ENCODE assay signal across 1 cellular context in genomic region chr2:12715878-12716249, GRCh38.
A peak's percentile ranks its signal among the peaks of the same experiment; 100 is the strongest.
TF ChIP-seq lines count a peak whose summit lies in the region.

No MANE protein-coding gene starts in this region.

TF ChIP-seq in K562, 482 proteins besides CTCF, POLR2A, EP300 and RAD21 (continued from another document and continues in another):
- TF ChIP-seq, protein P1, sequence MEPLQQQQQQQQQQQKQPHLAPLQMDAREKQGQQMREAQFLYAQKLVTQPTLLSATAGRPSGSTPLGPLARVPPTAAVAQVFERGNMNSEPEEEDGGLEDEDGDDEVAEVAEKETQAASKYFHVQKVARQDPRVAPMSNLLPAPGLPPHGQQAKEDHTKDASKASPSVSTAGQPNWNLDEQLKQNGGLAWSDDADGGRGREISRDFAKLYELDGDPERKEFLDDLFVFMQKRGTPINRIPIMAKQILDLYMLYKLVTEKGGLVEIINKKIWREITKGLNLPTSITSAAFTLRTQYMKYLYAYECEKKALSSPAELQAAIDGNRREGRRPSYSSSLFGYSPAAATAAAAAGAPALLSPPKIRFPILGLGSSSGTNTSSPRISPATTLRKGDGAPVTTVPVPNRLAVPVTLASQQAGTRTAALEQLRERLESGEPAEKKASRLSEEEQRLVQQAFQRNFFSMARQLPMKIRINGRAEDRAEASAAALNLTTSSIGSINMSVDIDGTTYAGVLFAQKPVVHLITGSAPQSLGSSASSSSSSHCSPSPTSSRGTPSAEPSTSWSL (CRISPR knock-in tag; IDR thresholded peaks at IDR 0.05; ENCODE audit: borderline replicate concordance), result no peak
- TF ChIP-seq PCBP2 (IDR thresholded peaks at IDR 0.05; ENCODE audit: low read depth, low read length, poor library complexity, severe bottlenecking), result no peak
- TF ChIP-seq ZNF668 (CRISPR knock-in tag; IDR thresholded peaks at IDR 0.05), result no peak
- TF ChIP-seq, protein P2, sequence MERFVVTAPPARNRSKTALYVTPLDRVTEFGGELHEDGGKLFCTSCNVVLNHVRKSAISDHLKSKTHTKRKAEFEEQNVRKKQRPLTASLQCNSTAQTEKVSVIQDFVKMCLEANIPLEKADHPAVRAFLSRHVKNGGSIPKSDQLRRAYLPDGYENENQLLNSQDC (CRISPR knock-in tag; IDR thresholded peaks at IDR 0.05), result no peak
- no peak for TF ChIP-seq TCF15 (CRISPR knock-in tag; IDR thresholded peaks at IDR 0.05)
- no peak for TF ChIP-seq ZNF174 (CRISPR knock-in tag; IDR thresholded peaks at IDR 0.05)
- TF ChIP-seq BACH1 (tag; IDR thresholded peaks at IDR 0.05), result no peak
- no peak for TF ChIP-seq ZKSCAN3 (CRISPR knock-in tag; IDR thresholded peaks at IDR 0.05)
- TF ChIP-seq TEAD4 (IDR thresholded peaks at IDR 0.05; ENCODE audit: low read length), result no peak
- no peak for TF ChIP-seq TEAD4 (CRISPR knock-in tag; IDR thresholded peaks at IDR 0.05; ENCODE audit: borderline replicate concordance)
- no peak for TF ChIP-seq MBD1 (CRISPR knock-in tag; IDR thresholded peaks at IDR 0.05)
- TF ChIP-seq RREB1 (CRISPR knock-in tag; IDR thresholded peaks at IDR 0.05), result no peak
- 0 out of 2 replicates have a peak, but pooled peaks have one; percentile 29 for TF ChIP-seq SAFB (IDR thresholded peaks at IDR 0.05; ENCODE audit: borderline replicate concordance, low read depth, low read length)
- TF ChIP-seq NFE2L1 (tag; IDR thresholded peaks at IDR 0.05; ENCODE audit: borderline replicate concordance, low read depth), result no peak
- no peak for TF ChIP-seq L3MBTL2 (IDR thresholded peaks at IDR 0.05)
- no peak for TF ChIP-seq SIN3B (IDR thresholded peaks at IDR 0.05; ENCODE audit: low read depth)
- no peak for TF ChIP-seq SMAD1 (IDR thresholded peaks at IDR 0.05; ENCODE audit: low read depth, low read length, partially characterized antibody)
- TF ChIP-seq SRSF7 (optimal IDR thresholded peaks at IDR 0.05; ENCODE audit: low read depth, low read length), result no peak
- 0 out of 6 replicates have a peak, but pooled peaks of 1 of the 3 experiments have one; percentile 4 for TF ChIP-seq ZBTB11 (CRISPR knock-in tag; IDR thresholded peaks at IDR 0.05)
- TF ChIP-seq ILK (tag; IDR thresholded peaks at IDR 0.05; ENCODE audit: borderline replicate concordance, low read depth), result no peak
- no peak for TF ChIP-seq NFYB (IDR thresholded peaks at IDR 0.05; ENCODE audit: extremely low read depth, insufficient read length)
- no peak for TF ChIP-seq ZNF764 (CRISPR knock-in tag; IDR thresholded peaks at IDR 0.05; ENCODE audit: low read depth)
- TF ChIP-seq CBX2 (IDR thresholded peaks at IDR 0.05; ENCODE audit: insufficient read depth, low read length, poor library complexity, severe bottlenecking), result no peak
- peak; percentile 6; the same call in 1 of the 2 replicates for TF ChIP-seq RNF2 (IDR thresholded peaks at IDR 0.05)
- TF ChIP-seq ZNF280B (CRISPR knock-in tag; IDR thresholded peaks at IDR 0.05), result no peak
- no peak for TF ChIP-seq CBFA2T3 (IDR thresholded peaks at IDR 0.05)
- no peak for TF ChIP-seq ZC3H4 (CRISPR knock-in tag; IDR thresholded peaks at IDR 0.05; ENCODE audit: borderline replicate concordance)
- no peak for TF ChIP-seq ZNF253 (CRISPR knock-in tag; conservative IDR thresholded peaks at IDR 0.05)
- TF ChIP-seq, protein P3, sequence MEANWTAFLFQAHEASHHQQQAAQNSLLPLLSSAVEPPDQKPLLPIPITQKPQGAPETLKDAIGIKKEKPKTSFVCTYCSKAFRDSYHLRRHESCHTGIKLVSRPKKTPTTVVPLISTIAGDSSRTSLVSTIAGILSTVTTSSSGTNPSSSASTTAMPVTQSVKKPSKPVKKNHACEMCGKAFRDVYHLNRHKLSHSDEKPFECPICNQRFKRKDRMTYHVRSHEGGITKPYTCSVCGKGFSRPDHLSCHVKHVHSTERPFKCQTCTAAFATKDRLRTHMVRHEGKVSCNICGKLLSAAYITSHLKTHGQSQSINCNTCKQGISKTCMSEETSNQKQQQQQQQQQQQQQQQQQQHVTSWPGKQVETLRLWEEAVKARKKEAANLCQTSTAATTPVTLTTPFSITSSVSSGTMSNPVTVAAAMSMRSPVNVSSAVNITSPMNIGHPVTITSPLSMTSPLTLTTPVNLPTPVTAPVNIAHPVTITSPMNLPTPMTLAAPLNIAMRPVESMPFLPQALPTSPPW (CRISPR knock-in tag; IDR thresholded peaks at IDR 0.05), result peak; percentile 52; the same call in 1 of the 2 replicates
- peak; percentile 49; the same call in 1 of the 2 replicates for TF ChIP-seq GATAD2B (IDR thresholded peaks at IDR 0.05; ENCODE audit: borderline replicate concordance)
- TF ChIP-seq SNAPC5 (CRISPR knock-in tag; IDR thresholded peaks at IDR 0.05), result no peak
- no peak for TF ChIP-seq ADNP (tag; IDR thresholded peaks at IDR 0.05)
- TF ChIP-seq EHMT2 (IDR thresholded peaks at IDR 0.05), result no peak
- no peak for TF ChIP-seq CBFB (CRISPR knock-in tag; IDR thresholded peaks at IDR 0.05)
- TF ChIP-seq SFPQ (IDR thresholded peaks at IDR 0.05; ENCODE audit: low read depth, low read length), result no peak
- TF ChIP-seq RBM39 (optimal IDR thresholded peaks at IDR 0.05; ENCODE audit: low read depth, low read length), result no peak
- no peak for TF ChIP-seq ZNF398 (CRISPR knock-in tag; IDR thresholded peaks at IDR 0.05)
- no peak for TF ChIP-seq TEAD1 (CRISPR knock-in tag; IDR thresholded peaks at IDR 0.05)
- no peak for TF ChIP-seq HNRNPH1 (optimal IDR thresholded peaks at IDR 0.05; ENCODE audit: low read depth, low read length)
